ENCODE assay signal across 12 cellular contexts in genomic region chr10:7915923-7916322, GRCh38.
A peak's percentile ranks its signal among the peaks of the same experiment; 100 is the strongest.
DNase-seq lines count a peak whose midpoint lies in the region; ATAC-seq and TF ChIP-seq lines count a peak whose summit lies in the region.
"Had no signal": no experiment of that assay in that cellular context is flagged by ENCODE, and none has a peak within 500 bp of the region (broad histone marks: within the 10 kb centered on the region; RNA-seq: fewer than 3 reads in every experiment).

No MANE protein-coding gene starts in this region.

- H4K20me1 ChIP-seq in SK-N-SH (ENCODE audit: insufficient read depth) (no peaks in the 10 kb centered on the region), fibroblast of lung (ENCODE audit: control insufficient read depth, extremely low read depth, insufficient read depth, low read length) (no peaks in the 10 kb centered on the region)

- no peak overlapping the region for H3K4me2 ChIP-seq in SK-N-SH
- H3K4me2 ChIP-seq in fibroblast of lung (ENCODE audit: extremely low read depth, insufficient read depth, low read length), result no peak overlapping the region

- H3K27me3 ChIP-seq in SK-N-SH (ENCODE audit: insufficient read depth) (no peaks in the 10 kb centered on the region), fibroblast of lung (ENCODE audit: control insufficient read depth, insufficient read depth, low read length) (no peaks in the 10 kb centered on the region), upper lobe of right lung (no peaks in the 10 kb centered on the region)

- H2AFZ ChIP-seq in SK-N-SH (ENCODE audit: low read depth) (no peak overlapping the region), fibroblast of lung (ENCODE audit: low read length) (no peak overlapping the region)

- TF ChIP-seq CTCF in SK-N-SH (IDR thresholded peaks at IDR 0.05) (no peak), fibroblast of lung (conservative IDR thresholded peaks at IDR 0.05 in 1 of 2, IDR thresholded peaks at IDR 0.05 in 1 of 2; ENCODE audit: low read depth in 1 of 2, low read length in 2 of 2) (no peak), upper lobe of right lung (IDR thresholded peaks at IDR 0.05) (no peak)

- H3K9ac ChIP-seq in SK-N-SH (no peak overlapping the region), fibroblast of lung (ENCODE audit: insufficient read depth, low read length) (no peak overlapping the region)

- CTCF ChIA-PET in SK-N-SH (lab: Yijun Ruan, JAX), result no interaction called here

- ATAC-seq in SK-N-SH treated with all-trans-retinoic acid at 6 μM for 48 hours, result peak; percentile 46; the same call in 2 of the 3 replicates
- ATAC-seq in upper lobe of right lung, result peak; percentile 69
- ATAC-seq in GM21529 (IDR thresholded peaks at IDR 0.05; ENCODE audit: unreplicated experiment), result no peak
- ATAC-seq: activated naive CD4-positive, alpha-beta T cell treated with anti-CD3 and anti-CD28 coated beads, Interleukin-2, amount 50 U/mL, for 72 hours had no signal

- no peaks in the 10 kb centered on the region for H3F3A ChIP-seq in SK-N-SH (replicated peaks; ENCODE audit: insufficient read depth)

- POLR2A ChIA-PET in SK-N-SH (lab: Yijun Ruan, JAX), result no interaction called here

- H3K79me2 ChIP-seq in SK-N-SH (ENCODE audit: insufficient read depth) (no peaks in the 10 kb centered on the region), fibroblast of lung (ENCODE audit: control insufficient read depth, insufficient read depth, low read length) (no peaks in the 10 kb centered on the region)

- DNase-seq in SK-N-SH (no peak), NCI-H774 (lab: John Stamatoyannopoulos, UW) (peak; percentile 32), fibroblast of lung (ENCODE audit: low read depth in 2 of 2) (peak; percentile 29 to 81), upper lobe of right lung (no peak), ureter (ENCODE audit: low spot score) (no peak), glomerular visceral epithelial cell (ENCODE audit: extremely low spot score) (no peak)
- DNase-seq: activated CD8-positive, alpha-beta memory T cell treated with anti-CD3 and anti-CD28 coated beads, Interleukin-2, amount 50 U/mL, for 4 hours; GOT3; stimulated activated CD4-positive, alpha-beta T cell treated with anti-CD3 and anti-CD28 coated beads, Interleukin-2, amount 100 ng/mL, for 24 hours had no signal

- H3K4me1 ChIP-seq in SK-N-SH (ENCODE audit: control insufficient read depth in 1 of 2, insufficient read depth in 2 of 2, low read depth in 1 of 2, low read length in 1 of 2), result no peaks in the 10 kb centered on the region; a peak in 2 of 4 replicates
- H3K4me1 ChIP-seq in fibroblast of lung (ENCODE audit: control insufficient read depth, extremely low read depth, insufficient read depth, low read length), result no peaks in the 10 kb centered on the region
- peaks cover 3% of the 10 kb centered on the region for H3K4me1 ChIP-seq in upper lobe of right lung

- no peaks in the 10 kb centered on the region for H3K9me3 ChIP-seq in SK-N-SH
- H3K9me3 ChIP-seq in fibroblast of lung (ENCODE audit: control insufficient read depth, insufficient read depth, low read depth, low read length), result no peaks in the 10 kb centered on the region
- H3K9me3 ChIP-seq in upper lobe of right lung, result no peaks in the 10 kb centered on the region

- H3K27ac ChIP-seq in SK-N-SH (ENCODE audit: low read depth in 2 of 2, low read length in 1 of 2) (no peak overlapping the region), fibroblast of lung (ENCODE audit: insufficient read depth, low read length) (no peak overlapping the region), upper lobe of right lung (no peak overlapping the region)

- no peaks in the 10 kb centered on the region for H3K9me2 ChIP-seq in SK-N-SH

- no peaks in the 10 kb centered on the region for H3K36me3 ChIP-seq in SK-N-SH (replicated peaks in 1 of 2; ENCODE audit: control insufficient read depth in 1 of 2, insufficient read depth in 2 of 2, low read length in 1 of 2)
- no peaks in the 10 kb centered on the region for H3K36me3 ChIP-seq in fibroblast of lung (ENCODE audit: control insufficient read depth, insufficient read depth, low read length)
- H3K36me3 ChIP-seq in upper lobe of right lung, result no peaks in the 10 kb centered on the region

- TF ChIP-seq EP300 in SK-N-SH (IDR thresholded peaks at IDR 0.05; ENCODE audit: borderline replicate concordance in 1 of 2, low read depth in 1 of 2, low read length in 1 of 2), result no peak

- intact Hi-C loops in upper lobe of right lung (cut with DNase I), result no loop called here

- TF ChIP-seq RAD21 in SK-N-SH (IDR thresholded peaks at IDR 0.05; ENCODE audit: low read length), result no peak

- H3K4me3 ChIP-seq in SK-N-SH (ENCODE audit: low read depth in 2 of 2, low read length in 1 of 2) (no peak overlapping the region), fibroblast of lung (replicated peaks in 1 of 4; ENCODE audit: control extremely low read depth in 1 of 4, insufficient read depth in 1 of 4, low read depth in 3 of 4, low read length in 4 of 4) (no peak overlapping the region), upper lobe of right lung (no peak overlapping the region)

TF ChIP-seq in SK-N-SH treated with all-trans-retinoic acid at 6 μM for 48 hours, 23 proteins besides CTCF, POLR2A, EP300 and RAD21:
- TF ChIP-seq, protein P1, sequence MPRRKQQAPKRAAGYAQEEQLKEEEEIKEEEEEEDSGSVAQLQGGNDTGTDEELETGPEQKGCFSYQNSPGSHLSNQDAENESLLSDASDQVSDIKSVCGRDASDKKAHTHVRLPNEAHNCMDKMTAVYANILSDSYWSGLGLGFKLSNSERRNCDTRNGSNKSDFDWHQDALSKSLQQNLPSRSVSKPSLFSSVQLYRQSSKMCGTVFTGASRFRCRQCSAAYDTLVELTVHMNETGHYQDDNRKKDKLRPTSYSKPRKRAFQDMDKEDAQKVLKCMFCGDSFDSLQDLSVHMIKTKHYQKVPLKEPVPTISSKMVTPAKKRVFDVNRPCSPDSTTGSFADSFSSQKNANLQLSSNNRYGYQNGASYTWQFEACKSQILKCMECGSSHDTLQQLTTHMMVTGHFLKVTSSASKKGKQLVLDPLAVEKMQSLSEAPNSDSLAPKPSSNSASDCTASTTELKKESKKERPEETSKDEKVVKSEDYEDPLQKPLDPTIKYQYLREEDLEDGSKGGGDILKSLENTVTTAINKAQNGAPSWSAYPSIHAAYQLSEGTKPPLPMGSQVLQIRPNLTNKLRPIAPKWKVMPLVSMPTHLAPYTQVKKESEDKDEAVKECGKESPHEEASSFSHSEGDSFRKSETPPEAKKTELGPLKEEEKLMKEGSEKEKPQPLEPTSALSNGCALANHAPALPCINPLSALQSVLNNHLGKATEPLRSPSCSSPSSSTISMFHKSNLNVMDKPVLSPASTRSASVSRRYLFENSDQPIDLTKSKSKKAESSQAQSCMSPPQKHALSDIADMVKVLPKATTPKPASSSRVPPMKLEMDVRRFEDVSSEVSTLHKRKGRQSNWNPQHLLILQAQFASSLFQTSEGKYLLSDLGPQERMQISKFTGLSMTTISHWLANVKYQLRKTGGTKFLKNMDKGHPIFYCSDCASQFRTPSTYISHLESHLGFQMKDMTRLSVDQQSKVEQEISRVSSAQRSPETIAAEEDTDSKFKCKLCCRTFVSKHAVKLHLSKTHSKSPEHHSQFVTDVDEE (CRISPR knock-in tag; IDR thresholded peaks at IDR 0.05), result no peak
- TF ChIP-seq ISL1 (CRISPR knock-in tag; IDR thresholded peaks at IDR 0.05), result peak; percentile 45

TF ChIP-seq in SK-N-SH, 30 proteins besides CTCF, POLR2A, EP300 and RAD21:
- TF ChIP-seq RXRA (IDR thresholded peaks at IDR 0.05; ENCODE audit: borderline replicate concordance, low read depth) (no peak), JUND (IDR thresholded peaks at IDR 0.05) (no peak), ELF1 (IDR thresholded peaks at IDR 0.05) (no peak), NFIC (IDR thresholded peaks at IDR 0.05; ENCODE audit: borderline replicate concordance) (no peak), TCF12 (IDR thresholded peaks at IDR 0.05) (no peak), USF2 (IDR thresholded peaks at IDR 0.05; ENCODE audit: borderline replicate concordance, low read depth, low read length) (no peak), MEF2A (IDR thresholded peaks at IDR 0.05; ENCODE audit: borderline replicate concordance, low read depth) (no peak), SMC3 (IDR thresholded peaks at IDR 0.05; ENCODE audit: low read depth, low read length) (no peak), PBX3 (IDR thresholded peaks at IDR 0.05) (no peak), FOXJ3 (CRISPR knock-in tag; IDR thresholded peaks at IDR 0.05) (no peak)
- TF ChIP-seq, protein P2, sequence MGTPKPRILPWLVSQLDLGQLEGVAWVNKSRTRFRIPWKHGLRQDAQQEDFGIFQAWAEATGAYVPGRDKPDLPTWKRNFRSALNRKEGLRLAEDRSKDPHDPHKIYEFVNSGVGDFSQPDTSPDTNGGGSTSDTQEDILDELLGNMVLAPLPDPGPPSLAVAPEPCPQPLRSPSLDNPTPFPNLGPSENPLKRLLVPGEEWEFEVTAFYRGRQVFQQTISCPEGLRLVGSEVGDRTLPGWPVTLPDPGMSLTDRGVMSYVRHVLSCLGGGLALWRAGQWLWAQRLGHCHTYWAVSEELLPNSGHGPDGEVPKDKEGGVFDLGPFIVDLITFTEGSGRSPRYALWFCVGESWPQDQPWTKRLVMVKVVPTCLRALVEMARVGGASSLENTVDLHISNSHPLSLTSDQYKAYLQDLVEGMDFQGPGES (IDR thresholded peaks at IDR 0.05; ENCODE audit: low read depth, low read length), result no peak

Comparison
In these comparisons a context has a peak if more than half of its experiments do, and no peak if none do; other contexts are left out.
1. DNase-seq: peak in NCI-H774 (single experiment) and fibroblast of lung (2 of 2); none in SK-N-SH (single experiment), upper lobe of right lung (single experiment), ureter (single experiment) and glomerular visceral epithelial cell (single experiment).